In genomic region chr1:200907611-200908097, GRCh38 we compare ENCODE assay signal across 10 cellular contexts. TPM values are rescaled to one million over a fixed set of nuclear protein-coding genes. Genes with fewer than 3 reads are reported as not detected.
DNase-seq lines count a peak whose midpoint lies in the region; ATAC-seq and TF ChIP-seq lines count a peak whose summit lies in the region.
"Had no signal": no experiment of that assay in that cellular context is flagged by ENCODE, and none has a peak within 500 bp of the region (broad histone marks: within the 10 kb centered on the region; RNA-seq: fewer than 3 reads in every experiment).

No MANE protein-coding gene starts in this region.

- 83 to 85% methylated on average over 5 of the region's 5 CpGs for WGBS in heart right ventricle, 2 donors

- H3K4me3 ChIP-seq in NB4 (ENCODE audit: low read depth, low read length), result no peak overlapping the region
- H3K4me3 ChIP-seq in osteoblast (ENCODE audit: insufficient read depth, low read length), result no peak overlapping the region
- H3K4me3 ChIP-seq in SJCRH30, result no peak overlapping the region
- H3K4me3 ChIP-seq in gastrocnemius medialis, result no peak overlapping the region
- H3K4me3 ChIP-seq in heart right ventricle, result no peak overlapping the region

- no peaks in the 10 kb centered on the region for H4K20me1 ChIP-seq in osteoblast (ENCODE audit: insufficient read depth, low read length)

- DNase-seq in NB4 (ENCODE audit: low read depth) (peak; percentile 96), osteoblast (ENCODE audit: insufficient read length, low spot score, missing footprints) (peak; percentile 87), SJCRH30 (no peak), gastrocnemius medialis (no peak), left ventricle myocardium superior (no peak), heart right ventricle (no peak)

- H3K4me2 ChIP-seq in osteoblast (ENCODE audit: insufficient read depth, low read length), result no peak overlapping the region

- H3K4me1 ChIP-seq in osteoblast (ENCODE audit: insufficient read depth, low read length), result no peaks in the 10 kb centered on the region
- H3K4me1 ChIP-seq in SJCRH30, result no peaks in the 10 kb centered on the region
- H3K4me1 ChIP-seq in gastrocnemius medialis, result no peaks in the 10 kb centered on the region
- H3K4me1 ChIP-seq in heart right ventricle, result peaks cover 0 to 14% (median 0%) of the 10 kb centered on the region in 9 donors

- no peaks in the 10 kb centered on the region for H3K9me3 ChIP-seq in osteoblast (ENCODE audit: low read depth, low read length)
- H3K9me3 ChIP-seq in SJCRH30 (replicated peaks), result no peaks in the 10 kb centered on the region
- no peaks in the 10 kb centered on the region for H3K9me3 ChIP-seq in gastrocnemius medialis
- no peaks in the 10 kb centered on the region for H3K9me3 ChIP-seq in heart right ventricle

- H2AFZ ChIP-seq in osteoblast (ENCODE audit: low read length), result no peak overlapping the region

- H3K27ac ChIP-seq in osteoblast (ENCODE audit: low read depth, low read length) (no peak overlapping the region), SJCRH30 (no peak overlapping the region), gastrocnemius medialis (no peak overlapping the region), heart right ventricle (no peak overlapping the region)

- TF ChIP-seq CTCF in NB4 (IDR thresholded peaks at IDR 0.05; ENCODE audit: low read depth, low read length), result no peak
- TF ChIP-seq CTCF in osteoblast (IDR thresholded peaks at IDR 0.05; ENCODE audit: extremely low read depth, low read depth, low read length), result no peak
- TF ChIP-seq CTCF in gastrocnemius medialis (IDR thresholded peaks at IDR 0.05 in 4 of 5, conservative IDR thresholded peaks at IDR 0.05 in 1 of 5), result no peak
- TF ChIP-seq CTCF in heart right ventricle (IDR thresholded peaks at IDR 0.05), result no peak

- intact Hi-C loops in gastrocnemius medialis (cut with DNase I; ENCODE audit: low total_unique reads), result no loop called here
- intact Hi-C loops in left ventricle myocardium superior (cut with micrococcal nuclease), result no loop called here
- intact Hi-C loops in heart right ventricle (cut with DNase I), result loop anchor here in 1 of 10 donors (10.0 kb wide), 1 partner anchor 137 kb away; no protein-coding TSS in a partner anchor

- H3K27me3 ChIP-seq in osteoblast (ENCODE audit: insufficient read depth, low read length) (peaks cover 3% of the 10 kb centered on the region), SJCRH30 (no peaks in the 10 kb centered on the region), gastrocnemius medialis (no peaks in the 10 kb centered on the region), heart right ventricle (peaks cover 0 to 6% (median 0%) of the 10 kb centered on the region in 7 donors)

- no peaks in the 10 kb centered on the region for H3K79me2 ChIP-seq in osteoblast (ENCODE audit: insufficient read depth, low read length)

- no peaks in the 10 kb centered on the region for H3K36me3 ChIP-seq in osteoblast (ENCODE audit: insufficient read depth, low read length)
- H3K36me3 ChIP-seq in SJCRH30, result peaks cover 14% of the 10 kb centered on the region
- no peaks in the 10 kb centered on the region for H3K36me3 ChIP-seq in gastrocnemius medialis
- no peaks in the 10 kb centered on the region for H3K36me3 ChIP-seq in heart right ventricle

- in situ Hi-C loops in gastrocnemius medialis (cut with MboI; ENCODE audit: low sequenced_read_pairs in 4 of 4), result no loop called here

- ATAC-seq in GM18870 (IDR thresholded peaks at IDR 0.05; ENCODE audit: unreplicated experiment) (peak; percentile 69), HG02763 (IDR thresholded peaks at IDR 0.05; ENCODE audit: unreplicated experiment) (peak; percentile 53), gastrocnemius medialis (no peak), left ventricle myocardium superior (no peak), heart right ventricle (no peak)

- TF ChIP-seq POLR2A in NB4 (IDR thresholded peaks at IDR 0.05; ENCODE audit: extremely low read depth, insufficient read length) (no peak), gastrocnemius medialis (IDR thresholded peaks at IDR 0.05) (no peak)

RNA-seq across cellular contexts. Expression of gene INAVA, which starts 13.0 kb away (rescaled TPM):
- total RNA-seq in osteoblast (under 0.01 and 0.36 TPM in 2 replicates), gastrocnemius medialis (under 1 TPM in 1 of 4 donors, not detected in 3; 0.58 TPM), left ventricle myocardium superior (0.05 TPM), heart right ventricle (under 1 TPM in 3 of 10 donors, not detected in 7; 0.08 to 0.21 (median 0.11) TPM)
- total RNA-seq in SJCRH30 (2014; rRNA removed; shearing (Covaris generic)), result 16.1 and 19.8 TPM in 2 replicates
- polyA plus RNA-seq in heart right ventricle, result under 1 TPM; 0.01 to 0.29 TPM

RNA-seq across cellular contexts. Expression of gene GPR25, which starts 34.9 kb away (rescaled TPM):
- not detected in 2 replicates for total RNA-seq in osteoblast
- total RNA-seq in SJCRH30 (2014; rRNA removed; shearing (Covaris generic)), result not detected in 2 replicates
- total RNA-seq in gastrocnemius medialis, result under 1 TPM in 1 of 4 donors, not detected in 3; 0.24 TPM
- not detected for total RNA-seq in left ventricle myocardium superior
- total RNA-seq in heart right ventricle, result not detected
- not detected for polyA plus RNA-seq in heart right ventricle
- total RNA-seq: kidney epithelial cell, RPMI7951 had no signal

Comparison
In these comparisons a context has a peak if more than half of its experiments do, and no peak if none do; other contexts are left out.
1. ATAC-seq: peak in GM18870 (single experiment) and HG02763 (single experiment); none in gastrocnemius medialis (0 of 2), left ventricle myocardium superior (single experiment) and heart right ventricle (0 of 8).
2. DNase-seq: peak in NB4 (single experiment) and osteoblast (single experiment); none in SJCRH30 (0 of 2), gastrocnemius medialis (0 of 2), left ventricle myocardium superior (single experiment) and heart right ventricle (0 of 2).
3. RNA of gene INAVA, which starts 13.0 kb away (total RNA-seq): 16.1 to 19.8 TPM in SJCRH30; under 0.01 to 0.36 TPM in osteoblast, 0.08 to 0.21 TPM in heart right ventricle, 0.05 TPM in left ventricle myocardium superior (single experiment) and 0.58 TPM in gastrocnemius medialis; every median in the first group is over 10 times any median in the second.